Comparison of ENCODE assay signal across 22 cellular contexts in genomic region chr6:24270011-24270410, GRCh38.
"Had no signal": no experiment of that assay in that cellular context is flagged by ENCODE, and none has a peak within 500 bp of the region (broad histone marks: within the 10 kb centered on the region; RNA-seq: fewer than 3 reads in every experiment).

No MANE protein-coding gene starts in this region.

- ATAC-seq: effector memory CD8-positive, alpha-beta T cell; gastrocnemius medialis; heart right ventricle; lower lobe of right lung; natural killer cell treated with Interleukin-12 subunit alpha and Interleukin-12 subunit beta and Interleukin-15 and Interleukin-18, amount 100 ng/mL, for 72 hours; sciatic nerve; stimulated activated naive B cell treated with anti-CD40 and anti-IgM and Interleukin-4, amounts not matched to agents 10 μg/mL and 1 μg/mL and 100 μg/mL, for 72 hours; stimulated activated naive CD8-positive, alpha-beta T cell treated with anti-CD3 and anti-CD28 coated beads, Interleukin-15, amount 100 ng/mL, for 72 hours had no signal

- H3K4me3 ChIP-seq: esophagus muscularis mucosa, gastrocnemius medialis, heart right ventricle, left ventricle myocardium inferior, lower lobe of right lung, testis, upper lobe of left lung, uterus had no signal

- H3K36me3 Mint-ChIP-seq: memory B cell; natural killer cell treated with Interleukin-12 subunit alpha and Interleukin-12 subunit beta and Interleukin-15 and Interleukin-18, amount 100 ng/mL, for 72 hours; stimulated activated naive B cell treated with anti-CD40 and anti-IgM and Interleukin-4, amounts not matched to agents 10 μg/mL and 1 μg/mL and 100 μg/mL, for 72 hours had no signal

- H3K27me3 Mint-ChIP-seq: memory B cell had no signal

- H3K4me1 Mint-ChIP-seq: stimulated activated naive B cell treated with anti-CD40 and anti-IgM and Interleukin-4, amounts not matched to agents 10 μg/mL and 1 μg/mL and 100 μg/mL, for 72 hours; stimulated activated naive CD8-positive, alpha-beta T cell treated with anti-CD3 and anti-CD28 coated beads, Interleukin-15, amount 100 ng/mL, for 72 hours had no signal

- H3K36me3 ChIP-seq: esophagus muscularis mucosa, gastrocnemius medialis, heart right ventricle, left ventricle myocardium inferior, lower lobe of right lung, upper lobe of left lung, uterus had no signal

- DNase-seq: effector memory CD8-positive, alpha-beta T cell; gastrocnemius medialis; heart right ventricle; hypothalamus; left ventricle myocardium inferior; lower lobe of right lung; midbrain; stimulated activated CD4-positive, alpha-beta T cell treated with anti-CD3 and anti-CD28 coated beads, Interleukin-2, amount 100 ng/mL, for 24 hours; stimulated activated CD4-positive, alpha-beta T cell treated with anti-CD3 and anti-CD28 coated beads, Interleukin-4, amount 100 ng/mL, for 4 hours; stimulated activated naive B cell treated with anti-CD40 and anti-IgM and Interleukin-4, amounts not matched to agents 10 μg/mL and 1 μg/mL and 100 μg/mL, for 72 hours; stimulated activated naive CD8-positive, alpha-beta T cell treated with anti-CD3 and anti-CD28 coated beads, Interleukin-15, amount 100 ng/mL, for 72 hours; testis; upper lobe of left lung; uterus had no signal

- H3K4me1 ChIP-seq: esophagus muscularis mucosa, gastrocnemius medialis, heart right ventricle, left ventricle myocardium inferior, lower lobe of right lung, testis, upper lobe of left lung, uterus had no signal

- H3K9me3 ChIP-seq: esophagus muscularis mucosa, gastrocnemius medialis, heart right ventricle, left ventricle myocardium inferior, lower lobe of right lung, testis, upper lobe of left lung, uterus had no signal

- H3K9me3 Mint-ChIP-seq: dendritic cell treated with granulocyte-macrophage colony-stimulating factor and Interleukin-4, amounts not matched to agents 40 ng/mL and 50 ng/mL, for 4 days; effector memory CD8-positive, alpha-beta T cell; memory B cell; natural killer cell treated with Interleukin-12 subunit alpha and Interleukin-12 subunit beta and Interleukin-15 and Interleukin-18, amount 100 ng/mL, for 72 hours; stimulated activated naive B cell treated with anti-CD40 and anti-IgM and Interleukin-4, amounts not matched to agents 10 μg/mL and 1 μg/mL and 100 μg/mL, for 72 hours; stimulated activated naive CD8-positive, alpha-beta T cell treated with anti-CD3 and anti-CD28 coated beads, Interleukin-15, amount 100 ng/mL, for 72 hours had no signal

- H3K4me3 Mint-ChIP-seq: dendritic cell treated with granulocyte-macrophage colony-stimulating factor and Interleukin-4, amounts not matched to agents 40 ng/mL and 50 ng/mL, for 4 days; effector memory CD8-positive, alpha-beta T cell; memory B cell; natural killer cell treated with Interleukin-12 subunit alpha and Interleukin-12 subunit beta and Interleukin-15 and Interleukin-18, amount 100 ng/mL, for 72 hours; stimulated activated naive B cell treated with anti-CD40 and anti-IgM and Interleukin-4, amounts not matched to agents 10 μg/mL and 1 μg/mL and 100 μg/mL, for 72 hours; stimulated activated naive CD8-positive, alpha-beta T cell treated with anti-CD3 and anti-CD28 coated beads, Interleukin-15, amount 100 ng/mL, for 72 hours had no signal

- H3K27me3 ChIP-seq: esophagus muscularis mucosa, gastrocnemius medialis, testis, upper lobe of left lung, uterus had no signal

- FAIRE-seq: colon, islet of Langerhans had no signal

- H3K27ac Mint-ChIP-seq: dendritic cell treated with granulocyte-macrophage colony-stimulating factor and Interleukin-4, amounts not matched to agents 40 ng/mL and 50 ng/mL, for 4 days; effector memory CD8-positive, alpha-beta T cell; memory B cell; natural killer cell treated with Interleukin-12 subunit alpha and Interleukin-12 subunit beta and Interleukin-15 and Interleukin-18, amount 100 ng/mL, for 72 hours; stimulated activated naive B cell treated with anti-CD40 and anti-IgM and Interleukin-4, amounts not matched to agents 10 μg/mL and 1 μg/mL and 100 μg/mL, for 72 hours; stimulated activated naive CD8-positive, alpha-beta T cell treated with anti-CD3 and anti-CD28 coated beads, Interleukin-15, amount 100 ng/mL, for 72 hours had no signal

- H3K27ac ChIP-seq: epithelial cell of prostate, esophagus muscularis mucosa, gastrocnemius medialis, heart right ventricle, left ventricle myocardium inferior, lower lobe of right lung, testis, upper lobe of left lung, uterus had no signal
